16 cellular contexts compared by ENCODE assay signal in genomic region chr16:53844796-53845195, GRCh38.
DNase-seq lines count a peak whose midpoint lies in the region; ATAC-seq and TF ChIP-seq lines count a peak whose summit lies in the region.
"Had no signal": no experiment of that assay in that cellular context is flagged by ENCODE, and none has a peak within 500 bp of the region (broad histone marks: within the 10 kb centered on the region; RNA-seq: fewer than 3 reads in every experiment).

No MANE protein-coding gene starts in this region.

- POLR2A ChIA-PET in RWPE1 (lab: Yijun Ruan, JAX; ENCODE audit: low non-redundant PET) = no interaction called here

- no peak for ATAC-seq in activated T-cell treated with anti-CD3 and anti-CD28 coated beads, Interleukin-2, amount 50 U/mL, for 72 hours (replicated peaks in 1 of 2)
- ATAC-seq in activated T-cell treated with anti-CD3 and anti-CD28 coated beads, Interleukin-2, amount 50 U/mL, for 4 hours = no peak
- no peak for ATAC-seq in central memory CD8-positive, alpha-beta T cell (replicated peaks; ENCODE audit: extremely low read depth, poor library complexity, severe bottlenecking)
- no peak for ATAC-seq in HG02642 (IDR thresholded peaks at IDR 0.05; ENCODE audit: poor library complexity, unreplicated experiment)
- ATAC-seq: HepG2 had no signal

- H3K4me1 Mint-ChIP-seq in activated T-cell treated with anti-CD3 and anti-CD28 coated beads, Interleukin-2, amount 50 U/mL, for 72 hours (ENCODE audit: low read depth) = peaks cover 28% of the 10 kb centered on the region
- peaks cover 8% of the 10 kb centered on the region for H3K4me1 Mint-ChIP-seq in activated T-cell treated with anti-CD3 and anti-CD28 coated beads, Interleukin-2, amount 50 U/mL, for 4 hours (ENCODE audit: low read depth)
- peaks cover 8% of the 10 kb centered on the region for H3K4me1 Mint-ChIP-seq in central memory CD8-positive, alpha-beta T cell
- peaks cover 16% of the 10 kb centered on the region for H3K4me1 Mint-ChIP-seq in neural crest cell

- H3K4me3 Mint-ChIP-seq in activated T-cell treated with anti-CD3 and anti-CD28 coated beads, Interleukin-2, amount 50 U/mL, for 72 hours = peak overlapping the region in 1 of 2 donors; percentile 29
- H3K4me3 Mint-ChIP-seq in activated T-cell treated with anti-CD3 and anti-CD28 coated beads, Interleukin-2, amount 50 U/mL, for 4 hours = no peak overlapping the region
- no peak overlapping the region for H3K4me3 Mint-ChIP-seq in central memory CD8-positive, alpha-beta T cell
- H3K4me3 Mint-ChIP-seq in neural crest cell = no peak overlapping the region

- TF ChIP-seq CTCF in neural crest cell (conservative IDR thresholded peaks at IDR 0.05) (no peak), RWPE1 (conservative IDR thresholded peaks at IDR 0.05; ENCODE audit: low read depth) (no peak)

- H3K9me3 Mint-ChIP-seq in activated T-cell treated with anti-CD3 and anti-CD28 coated beads, Interleukin-2, amount 50 U/mL, for 72 hours = no peaks in the 10 kb centered on the region
- H3K9me3 Mint-ChIP-seq in activated T-cell treated with anti-CD3 and anti-CD28 coated beads, Interleukin-2, amount 50 U/mL, for 4 hours = no peaks in the 10 kb centered on the region
- no peaks in the 10 kb centered on the region for H3K9me3 Mint-ChIP-seq in central memory CD8-positive, alpha-beta T cell
- no peaks in the 10 kb centered on the region for H3K9me3 Mint-ChIP-seq in neural crest cell

- H3K27me3 Mint-ChIP-seq in activated T-cell treated with anti-CD3 and anti-CD28 coated beads, Interleukin-2, amount 50 U/mL, for 72 hours (ENCODE audit: low read depth) = no peaks in the 10 kb centered on the region
- no peaks in the 10 kb centered on the region for H3K27me3 Mint-ChIP-seq in activated T-cell treated with anti-CD3 and anti-CD28 coated beads, Interleukin-2, amount 50 U/mL, for 4 hours (ENCODE audit: low read depth)
- no peaks in the 10 kb centered on the region for H3K27me3 Mint-ChIP-seq in central memory CD8-positive, alpha-beta T cell
- no peaks in the 10 kb centered on the region for H3K27me3 Mint-ChIP-seq in neural crest cell (ENCODE audit: low read depth)

- CTCF ChIA-PET in RWPE1 (lab: Yijun Ruan, JAX) = interaction anchor here (0.6 to 0.8 kb wide), 2 partner anchors 14 to 32 kb away, joined by 3 to 4 read pairs; no protein-coding TSS in a partner anchor

- H3K27ac ChIP-seq in RWPE1 = no peak overlapping the region

- H3K27ac Mint-ChIP-seq in activated T-cell treated with anti-CD3 and anti-CD28 coated beads, Interleukin-2, amount 50 U/mL, for 72 hours = peak overlapping the region; percentile 48
- H3K27ac Mint-ChIP-seq in central memory CD8-positive, alpha-beta T cell (ENCODE audit: low read depth) = peak overlapping the region; percentile 26
- peak overlapping the region; percentile 31 for H3K27ac Mint-ChIP-seq in neural crest cell (ENCODE audit: unreplicated experiment)

- peaks cover 1 to 2% of the 10 kb centered on the region in 2 donors for H3K36me3 Mint-ChIP-seq in activated T-cell treated with anti-CD3 and anti-CD28 coated beads, Interleukin-2, amount 50 U/mL, for 72 hours (ENCODE audit: insufficient read depth in 2 of 2)
- peaks cover 33% of the 10 kb centered on the region for H3K36me3 Mint-ChIP-seq in activated T-cell treated with anti-CD3 and anti-CD28 coated beads, Interleukin-2, amount 50 U/mL, for 4 hours (ENCODE audit: insufficient read depth)
- H3K36me3 Mint-ChIP-seq in central memory CD8-positive, alpha-beta T cell (ENCODE audit: insufficient read depth) = peaks cover 7% of the 10 kb centered on the region
- H3K36me3 Mint-ChIP-seq in neural crest cell (ENCODE audit: low read depth) = peaks cover 3% of the 10 kb centered on the region

- no peak for DNase-seq in activated T-cell treated with anti-CD3 and anti-CD28 coated beads, Interleukin-2, amount 50 U/mL, for 72 hours
- DNase-seq in activated T-cell treated with anti-CD3 and anti-CD28 coated beads, Interleukin-2, amount 50 U/mL, for 4 hours = no peak
- no peak for DNase-seq in central memory CD8-positive, alpha-beta T cell (ENCODE audit: low spot score in 2 of 2)
- DNase-seq in neural crest cell (ENCODE audit: low read depth, low spot score) = no peak
- DNase-seq in SHP77 (lab: John Stamatoyannopoulos, UW) = no peak
- DNase-seq in RWPE1 (ENCODE audit: low spot score) = no peak
- DNase-seq in NCI-H2196 (lab: John Stamatoyannopoulos, UW; ENCODE audit: unreplicated experiment) = no peak
- DNase-seq: 8988T, C1 segment of cervical spinal cord, Karpas-422, NCI-H1417, NCI-H1930, NCI-H510A treated with DMSO at 0.1 percent for 48 hours, SIG-M5 had no signal
